ENCODE assay signal across 10 cellular contexts in the genomic region with DNA sequence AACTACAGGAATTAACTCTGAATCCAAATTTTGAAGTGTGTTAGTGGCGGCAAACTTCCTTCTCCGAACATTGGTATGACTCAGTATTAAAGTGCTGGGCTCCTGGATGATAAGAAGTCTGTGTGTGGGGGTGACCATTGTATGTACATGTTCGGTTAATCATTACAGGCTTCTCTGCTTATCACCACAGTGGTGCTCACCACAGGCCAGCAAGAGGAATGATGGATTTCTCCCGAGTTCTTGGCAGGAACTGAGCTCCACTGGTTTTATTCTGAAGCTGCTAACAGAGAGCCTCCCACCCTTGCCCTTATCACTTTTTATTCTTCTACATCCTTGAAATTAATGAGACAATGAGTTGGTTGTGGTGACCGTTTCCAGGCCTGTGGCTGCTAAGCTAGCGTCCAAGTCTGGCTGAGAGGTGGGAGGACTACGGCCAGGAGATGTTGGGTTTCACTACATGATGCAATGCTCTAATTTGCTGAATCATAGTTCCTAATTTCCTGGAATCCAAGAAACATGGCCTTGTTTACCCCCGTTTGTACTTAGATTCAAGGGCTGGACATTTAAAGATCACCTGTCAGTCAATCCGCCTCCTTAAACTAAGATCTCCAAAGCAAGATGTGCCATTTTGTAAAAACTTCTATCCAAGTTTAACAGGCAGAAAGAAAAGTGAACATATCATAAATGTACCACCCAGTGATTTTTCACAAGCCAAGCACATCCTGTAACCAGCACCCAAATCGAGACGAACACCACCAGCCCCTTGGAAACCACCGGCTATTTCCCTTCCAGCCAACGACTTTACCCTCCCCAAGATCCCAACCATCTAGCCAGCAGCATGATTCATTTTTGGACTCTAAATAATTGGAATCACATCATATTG.
DNase-seq lines count a peak whose midpoint lies in the region; FAIRE-seq and TF ChIP-seq lines count a peak whose summit lies in the region.
"Had no signal": no experiment of that assay in that cellular context is flagged by ENCODE, and none has a peak within 500 bp of the region (broad histone marks: within the 10 kb centered on the region; RNA-seq: fewer than 3 reads in every experiment).

No MANE protein-coding gene starts in this region.

- DNase-seq in HPDE6-E6E7 (ENCODE audit: extremely low spot score): peak; percentile 67
- DNase-seq in amniotic epithelial cell (ENCODE audit: low read depth): peak; percentile 65
- peak; percentile 76 for DNase-seq in stromal cell of bone marrow (ENCODE audit: low read depth)
- no peak for DNase-seq in SIG-M5 (lab: John Stamatoyannopoulos, UW)
- DNase-seq in BE2C: no peak
- DNase-seq in hypothalamus (lab: John Stamatoyannopoulos, UW): no peak
- no peak for DNase-seq in NCI-H2081 (lab: John Stamatoyannopoulos, UW)
- DNase-seq: activated CD8-positive, alpha-beta memory T cell treated with anti-CD3 and anti-CD28 coated beads, Interleukin-2, amount 50 U/mL, for 48 hours had no signal

- H3K4me3 ChIP-seq in BE2C (ENCODE audit: low read depth, low read length): no peak overlapping the region
- H3K4me3 ChIP-seq: vagina had no signal

- no peaks in the 10 kb centered on the region; the same call in 1 of the 2 replicates for H3K9me3 ChIP-seq in BE2C
- H3K9me3 ChIP-seq: vagina had no signal

- no peak for TF ChIP-seq CTCF in BE2C (IDR thresholded peaks at IDR 0.05; ENCODE audit: low read depth, low read length)

- H3K4me1 ChIP-seq in BE2C: no peaks in the 10 kb centered on the region
- H3K4me1 ChIP-seq: vagina had no signal

- FAIRE-seq in islet of Langerhans (lab: Jason Lieb, UNC): peak; percentile 45

- H3K36me3 ChIP-seq in BE2C: no peaks in the 10 kb centered on the region
- H3K36me3 ChIP-seq: vagina had no signal

- no peaks in the 10 kb centered on the region for H3K27me3 ChIP-seq in BE2C
- H3K27me3 ChIP-seq: vagina had no signal

Comparison
In these comparisons a context has a peak if more than half of its experiments do, and no peak if none do; other contexts are left out.
1. DNase-seq: peak in HPDE6-E6E7 (single experiment), amniotic epithelial cell (single experiment) and stromal cell of bone marrow (single experiment); none in SIG-M5 (single experiment), BE2C (single experiment), hypothalamus (0 of 51) and NCI-H2081 (0 of 2).